In genomic region chr6:131849799-131850198, GRCh38 we compare ENCODE assay signal across 8 cellular contexts.
"Had no signal": no experiment of that assay in that cellular context is flagged by ENCODE, and none has a peak within 500 bp of the region (broad histone marks: within the 10 kb centered on the region; RNA-seq: fewer than 3 reads in every experiment).

No MANE protein-coding gene starts in this region.

- H3K9me3 Mint-ChIP-seq: GM23338, H9 had no signal

- H2AFZ ChIP-seq: GM23338 had no signal

- H3K27ac Mint-ChIP-seq: H9 had no signal

- H3K4me2 ChIP-seq: GM23338 had no signal

- FAIRE-seq: H1, H54, K562 had no signal

- ATAC-seq: GM23338, K562 had no signal

- DNase-seq: H9, HCEC 1CT, IMR-90 had no signal

- H3K4me3 ChIP-seq: GM23338, K562 had no signal

- H3K4me3 Mint-ChIP-seq: GM23338, H9 had no signal

- H3K27ac ChIP-seq: HL-60 had no signal

- H3K4me1 Mint-ChIP-seq: GM23338, H9 had no signal
